ENCODE assay signal across 8 cellular contexts in the genomic region with DNA sequence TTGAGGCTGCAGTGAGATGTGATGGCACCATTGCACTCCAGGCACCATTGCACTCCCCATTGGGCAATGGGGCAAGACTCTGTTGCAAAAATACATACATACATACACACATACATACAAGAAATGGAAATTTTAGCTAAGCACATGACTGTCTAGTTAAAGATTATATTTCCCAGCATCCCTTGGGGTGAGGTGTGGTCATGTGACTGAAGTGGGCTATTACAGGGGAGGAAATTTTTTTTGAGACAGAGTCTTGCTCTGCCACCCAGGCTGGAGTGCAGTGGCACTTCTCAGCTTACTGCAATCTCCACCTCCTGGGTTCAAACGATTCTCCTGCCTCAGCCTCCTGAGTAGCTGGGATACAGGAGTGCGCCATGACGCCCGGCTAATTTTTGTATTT. TPM values are rescaled to one million over a fixed set of nuclear protein-coding genes. Genes with fewer than 3 reads are reported as not detected.
"Had no signal": no experiment of that assay in that cellular context is flagged by ENCODE, and none has a peak within 500 bp of the region (broad histone marks: within the 10 kb centered on the region; RNA-seq: fewer than 3 reads in every experiment).

No MANE protein-coding gene starts in this region.

- H2AFZ ChIP-seq: GM23248 had no signal

- H3K9ac ChIP-seq: GM23248 had no signal

- DNase-seq: GM23248, GOT3, H7, KG1 had no signal

- H3K36me3 ChIP-seq: HAP-1 had no signal

- H3K27ac ChIP-seq: GM23248 had no signal

- H3K4me3 ChIP-seq: GM23248, HAP-1 had no signal

RNA-seq across cellular contexts. Expression of gene GRM4, which starts 58.8 kb away (rescaled TPM):
- total RNA-seq: H4, HT-29, IMR-90 had no signal
